In the genomic region with DNA sequence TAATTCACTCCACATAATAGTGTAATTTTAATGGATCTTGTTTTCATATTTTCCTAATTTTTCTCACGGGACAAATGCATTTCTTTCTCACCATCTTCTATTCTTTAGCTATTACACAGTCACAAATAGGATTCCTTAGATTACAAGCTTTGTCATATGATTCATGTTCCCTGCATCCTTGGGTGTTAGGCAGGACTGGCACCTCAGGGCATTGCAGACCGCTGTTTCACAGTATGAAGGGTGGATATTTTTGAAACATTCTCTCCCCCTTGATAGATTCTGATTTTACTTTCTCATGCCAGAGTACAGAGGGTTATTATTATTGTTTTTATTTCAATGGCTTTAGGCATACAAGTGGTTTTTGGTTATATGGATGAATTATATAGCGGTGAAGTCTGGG, we compare ENCODE assay signal across 31 cellular contexts.
"Had no signal": no experiment of that assay in that cellular context is flagged by ENCODE, and none has a peak within 500 bp of the region (broad histone marks: within the 10 kb centered on the region; RNA-seq: fewer than 3 reads in every experiment).

No MANE protein-coding gene starts in this region.

- H3K27ac ChIP-seq: body of pancreas, breast epithelium, cardiac muscle cell, coronary artery, epithelial cell of prostate, esophagus squamous epithelium, gastrocnemius medialis, heart left ventricle, WERI-Rb-1 had no signal

- DNase-seq: activated B cell treated with CpG ODN at 0.5 μM for 24 hours; activated CD4-positive, alpha-beta T cell treated with anti-CD3 and anti-CD28 coated beads for 48 hours; activated CD4-positive, alpha-beta T cell treated with anti-CD3 and anti-CD28 coated beads, Interleukin-2, amount 50 U/mL, for 1 hour; activated CD4-positive, alpha-beta T cell treated with anti-CD3 and anti-CD28 coated beads, Interleukin-2, amount 50 U/mL, for 48 hours; activated CD8-positive, alpha-beta memory T cell treated with anti-CD3 and anti-CD28 coated beads for 24 hours; activated CD8-positive, alpha-beta T cell treated with anti-CD3 and anti-CD28 coated beads for 36 hours; activated effector memory CD4-positive, alpha-beta T cell treated with Interleukin-2 at 50 U/mL for 16 hours; activated gamma-delta T cell treated with Interleukin-2 at 50 U/mL for 16 hours; activated naive CD4-positive, alpha-beta T cell treated with anti-CD3 and anti-CD28 coated beads, Interleukin-2, amount 50 U/mL, for 16 hours; activated naive CD4-positive, alpha-beta T cell treated with Interleukin-2 at 50 U/mL for 16 hours; activated T-cell treated with anti-CD3 and anti-CD28 coated beads, Interleukin-2, amount 50 U/mL, for 4 hours; amygdala; aorta; body of pancreas; dermis blood vessel endothelial cell; effector CD4-positive, alpha-beta T cell; effector memory CD8-positive, alpha-beta T cell; esophagus squamous epithelium; gastrocnemius medialis; glutamatergic neuron; heart left ventricle; T-helper 1 cell; T-helper 17 cell; T1000; WERI-Rb-1 had no signal

- ATAC-seq: activated CD4-positive, CD25-positive, alpha-beta regulatory T cell treated with anti-CD3 and anti-CD28 coated beads, Interleukin-2, amount 50 U/mL, for 24 hours; activated CD8-positive, alpha-beta T cell treated with anti-CD3 and anti-CD28 coated beads for 36 hours; activated T-cell treated with anti-CD3 and anti-CD28 coated beads, Interleukin-2, amount 50 U/mL, for 4 hours; activated T-helper 17 cell treated with anti-CD3 and anti-CD28 coated beads, Interleukin-2, amount 50 U/mL, for 72 hours; body of pancreas; effector memory CD8-positive, alpha-beta T cell; gastrocnemius medialis; T-helper 17 cell had no signal

- H3K4me3 ChIP-seq: body of pancreas, breast epithelium, cardiac muscle cell, coronary artery, esophagus squamous epithelium, gastrocnemius medialis, heart left ventricle had no signal

- H3K27me3 ChIP-seq: body of pancreas, breast epithelium, cardiac muscle cell, esophagus squamous epithelium, gastrocnemius medialis, heart left ventricle had no signal

- H3K9me3 ChIP-seq: body of pancreas, esophagus squamous epithelium, gastrocnemius medialis had no signal

- H3K36me3 ChIP-seq: cardiac muscle cell, esophagus squamous epithelium, gastrocnemius medialis, heart left ventricle, WERI-Rb-1 had no signal

- H3K4me1 ChIP-seq: body of pancreas, breast epithelium, esophagus squamous epithelium, gastrocnemius medialis, heart left ventricle had no signal
